Comparison of ENCODE assay signal across 24 cellular contexts in the genomic region with DNA sequence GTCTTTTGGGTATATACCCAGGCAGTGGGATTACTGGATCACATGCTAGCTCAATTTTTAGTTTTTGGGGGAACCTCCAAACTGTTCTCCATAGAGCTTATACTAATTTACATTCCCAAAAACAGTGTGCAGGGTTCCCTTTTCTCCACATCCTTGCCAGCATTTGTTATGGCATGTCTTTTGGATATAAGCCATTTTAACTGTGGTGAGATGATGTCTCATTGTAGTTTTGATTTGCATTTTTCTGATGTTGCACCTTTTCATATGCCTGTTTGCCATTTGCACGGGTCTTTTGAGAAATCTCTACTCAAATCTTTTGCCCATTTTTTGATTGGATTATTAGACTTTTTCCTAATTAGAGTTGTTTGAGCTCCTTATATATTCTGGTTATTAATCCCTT. TPM values are rescaled to one million over a fixed set of nuclear protein-coding genes. Genes with fewer than 3 reads are reported as not detected.
DNase-seq lines count a peak whose midpoint lies in the region; ATAC-seq, FAIRE-seq and TF ChIP-seq lines count a peak whose summit lies in the region.
"Had no signal": no experiment of that assay in that cellular context is flagged by ENCODE, and none has a peak within 500 bp of the region (broad histone marks: within the 10 kb centered on the region; RNA-seq: fewer than 3 reads in every experiment).

No MANE protein-coding gene starts in this region.

- no peaks in the 10 kb centered on the region for H4K20me1 ChIP-seq in keratinocyte (ENCODE audit: control insufficient read depth, extremely low read depth, insufficient read depth, low read length)

- H3K9ac ChIP-seq in keratinocyte (ENCODE audit: control insufficient read depth, extremely low read depth, insufficient read depth, low read length), result no peak overlapping the region
- H3K9ac ChIP-seq: BLaER1 treated with 17β-estradiol and CSF1 and Interleukin-3, amounts not matched to agents 10 nM and 100 nM; GM23248 had no signal

- no peak overlapping the region for H3K27ac Mint-ChIP-seq in CD14-positive monocyte
- H3K27ac Mint-ChIP-seq: CD4-positive, CD25-positive, alpha-beta regulatory T cell; CD8-positive, alpha-beta T cell had no signal

- peaks cover 8% of the 10 kb centered on the region for H3K4me1 ChIP-seq in keratinocyte (ENCODE audit: control insufficient read depth, extremely low read depth, insufficient read depth, low read length)
- H3K4me1 ChIP-seq: A549, BE2C, Caco-2 had no signal

- H2AFZ ChIP-seq in keratinocyte (ENCODE audit: control insufficient read depth, low read length), result peak overlapping the region; percentile 9
- H2AFZ ChIP-seq: GM23248 had no signal

- H3K36me3 Mint-ChIP-seq in CD14-positive monocyte, result peaks cover 24 to 47% of the 10 kb centered on the region in 2 donors
- H3K36me3 Mint-ChIP-seq: CD4-positive, CD25-positive, alpha-beta regulatory T cell had no signal

- H3K27me3 ChIP-seq in keratinocyte (ENCODE audit: control insufficient read depth, extremely low read depth, insufficient read depth, low read length), result no peaks in the 10 kb centered on the region
- H3K27me3 ChIP-seq: BE2C; BLaER1 treated with 17β-estradiol and CSF1 and Interleukin-3, amounts not matched to agents 10 nM and 100 nM had no signal

- H3K9me3 Mint-ChIP-seq in CD14-positive monocyte, result peaks cover 0 to 6% (median 3%) of the 10 kb centered on the region in 7 donors
- H3K9me3 Mint-ChIP-seq: CD4-positive, CD25-positive, alpha-beta regulatory T cell; CD8-positive, alpha-beta T cell had no signal

- ATAC-seq in GM19467 (IDR thresholded peaks at IDR 0.05; ENCODE audit: unreplicated experiment), result no peak
- ATAC-seq: A549; CD8-positive, alpha-beta T cell had no signal

- peak; percentile 72 for FAIRE-seq in keratinocyte (lab: Jason Lieb, UNC)
- FAIRE-seq: A549, GM12892, H1 had no signal

- peaks cover 3% of the 10 kb centered on the region for H3K4me1 Mint-ChIP-seq in CD14-positive monocyte

- dilution Hi-C loops in keratinocyte (cut with MboI; ENCODE audit: extremely low pct_ligation_motif_present, low sequenced_read_pairs), result no loop called here

- H3K36me3 ChIP-seq in keratinocyte (ENCODE audit: control insufficient read depth in 2 of 2, extremely low read depth in 1 of 2, insufficient read depth in 2 of 2, low read length in 2 of 2), result no peaks in the 10 kb centered on the region
- H3K36me3 ChIP-seq: BE2C had no signal

- peak overlapping the region; percentile 45 for H3K4me2 ChIP-seq in keratinocyte (ENCODE audit: control insufficient read depth, extremely low read depth, insufficient read depth, low read depth, low read length)
- H3K4me2 ChIP-seq: A549; BLaER1 treated with 17β-estradiol and CSF1 and Interleukin-3, amounts not matched to agents 10 nM and 100 nM had no signal

- intact Hi-C loops in CD14-positive monocyte (cut with micrococcal nuclease), result no loop called here

- no peaks in the 10 kb centered on the region for H3K9me3 ChIP-seq in keratinocyte (ENCODE audit: control insufficient read depth, low read depth, low read length)
- H3K9me3 ChIP-seq: A549, BE2C, Caco-2 had no signal

- H3K27me3 Mint-ChIP-seq in CD14-positive monocyte (ENCODE audit: low read depth in 3 of 3), result no peaks in the 10 kb centered on the region
- H3K27me3 Mint-ChIP-seq: CD4-positive, CD25-positive, alpha-beta regulatory T cell had no signal

- H3K79me2 ChIP-seq in keratinocyte (ENCODE audit: control insufficient read depth, insufficient read depth, low read length), result peaks cover 12% of the 10 kb centered on the region

- TF ChIP-seq CTCF in C4-2B (conservative IDR thresholded peaks at IDR 0.05) (no peak), VCaP (conservative IDR thresholded peaks at IDR 0.05) (no peak), epithelial cell of esophagus (IDR thresholded peaks at IDR 0.05; ENCODE audit: insufficient read depth, low read depth, low read length, missing control alignments) (no peak), keratinocyte (optimal IDR thresholded peaks at IDR 0.05 in 1 of 3, IDR thresholded peaks at IDR 0.05 in 1 of 3, conservative IDR thresholded peaks at IDR 0.05 in 1 of 3; ENCODE audit: extremely low read depth in 1 of 3, insufficient read depth in 2 of 3, low read length in 3 of 3) (no peak), CD14-positive monocyte (IDR thresholded peaks at IDR 0.05) (no peak)

- H3K9me1 ChIP-seq in keratinocyte (ENCODE audit: control insufficient read depth, extremely low read depth, insufficient read depth, low read length), result no peaks in the 10 kb centered on the region

- peak overlapping the region; percentile 15; the same call in 1 of the 2 replicates for H3K27ac ChIP-seq in C4-2B
- peak overlapping the region; percentile 76 for H3K27ac ChIP-seq in VCaP
- H3K27ac ChIP-seq in keratinocyte (ENCODE audit: control insufficient read depth, insufficient read depth, low read length), result peak overlapping the region; percentile 14
- H3K27ac ChIP-seq: A549; BLaER1 treated with 17β-estradiol and CSF1 and Interleukin-3, amounts not matched to agents 10 nM and 100 nM; GM23248 had no signal

- DNase-seq in epithelial cell of esophagus (ENCODE audit: low read depth) (peak; percentile 20), keratinocyte (ENCODE audit: low read depth, low spot score) (no peak), CD14-positive monocyte (ENCODE audit: low spot score) (no peak), EL (no peak)
- DNase-seq: 8988T; ACHN; AML-193; BE2C; Caco-2; CD4-positive, CD25-positive, alpha-beta regulatory T cell; CD8-positive, alpha-beta T cell; DMS153; DND-41; GDM1; GM23248; H7; HCEC 1CT had no signal

- no peak overlapping the region for H3K4me3 Mint-ChIP-seq in CD14-positive monocyte
- H3K4me3 Mint-ChIP-seq: CD4-positive, CD25-positive, alpha-beta regulatory T cell; CD8-positive, alpha-beta T cell had no signal

- H3K4me3 ChIP-seq in epithelial cell of esophagus (ENCODE audit: low read length), result no peak overlapping the region
- H3K4me3 ChIP-seq in keratinocyte (ENCODE audit: control insufficient read depth in 2 of 3, extremely low read depth in 1 of 3, insufficient read depth in 2 of 3, low read depth in 1 of 3, low read length in 3 of 3), result no peak overlapping the region
- H3K4me3 ChIP-seq: A549; BLaER1 treated with 17β-estradiol and CSF1 and Interleukin-3, amounts not matched to agents 10 nM and 100 nM; GM23248 had no signal

RNA-seq across cellular contexts. Expression of a gene that starts 8.0 kb away (rescaled TPM):
- polyA plus RNA-seq in keratinocyte, result 19.3 to 41.7 TPM (median 27.7 TPM) in 3 replicates
- polyA plus RNA-seq in keratinocyte (2011; ENCODE audit: low read depth), result 7.4 TPM
- polyA plus RNA-seq in keratinocyte (2011; cell fraction: cytosol; rRNA removed), result 13.9 and 30.1 TPM in 2 replicates
- polyA plus RNA-seq in keratinocyte (2011; cell fraction: nucleus; rRNA removed), result 39.1 and 65.9 TPM in 2 replicates
- 17.2 and 22.2 TPM in 2 replicates for polyA plus RNA-seq in keratinocyte (2012; ENCODE audit: low replicate concordance)
- 4.4 to 22.6 TPM (median 14.3 TPM) in 3 replicates for polyA minus RNA-seq in keratinocyte
- polyA minus RNA-seq in keratinocyte (2011; cell fraction: cytosol; rRNA and poly(A)+ RNA removed), result 6.9 TPM
- 21.1 and 39.7 TPM in 2 replicates for polyA minus RNA-seq in keratinocyte (2011; cell fraction: nucleus; rRNA and poly(A)+ RNA removed)
- polyA plus RNA-seq in CD14-positive monocyte, result 10 to 100 TPM in 1 of 2 donors, 1 to 10 TPM in 1; 9.1 to 14.3 TPM

RNA-seq across cellular contexts. Expression of a gene that starts 18.5 kb away (rescaled TPM):
- polyA plus RNA-seq in keratinocyte, result 24.6 to 37.4 TPM (median 28.6 TPM) in 3 replicates
- polyA plus RNA-seq in keratinocyte (2011; ENCODE audit: low read depth), result 127 TPM
- 20.2 and 29.4 TPM in 2 replicates for polyA plus RNA-seq in keratinocyte (2011; cell fraction: cytosol; rRNA removed)
- polyA plus RNA-seq in keratinocyte (2011; cell fraction: nucleus; rRNA removed), result 30.2 and 47.0 TPM in 2 replicates
- polyA plus RNA-seq in keratinocyte (2012; ENCODE audit: low replicate concordance), result 40.2 and 42.2 TPM in 2 replicates
- polyA minus RNA-seq in keratinocyte, result 1.6 to 20.7 TPM (median 12.1 TPM) in 3 replicates
- polyA minus RNA-seq in keratinocyte (2011; cell fraction: cytosol; rRNA and poly(A)+ RNA removed), result 5.8 TPM
- 9.1 and 22.0 TPM in 2 replicates for polyA minus RNA-seq in keratinocyte (2011; cell fraction: nucleus; rRNA and poly(A)+ RNA removed)
- polyA plus RNA-seq in CD14-positive monocyte, result 10 to 100 TPM; 21.0 to 34.4 TPM

RNA-seq across cellular contexts. Expression of a gene that starts 56.2 kb away (rescaled TPM):
- polyA plus RNA-seq in keratinocyte (0.08 to 0.24 TPM (median 0.18 TPM) in 3 replicates), CD14-positive monocyte (not detected)
- polyA plus RNA-seq in keratinocyte (2011; ENCODE audit: low read depth), result not detected
- polyA plus RNA-seq in keratinocyte (2011; cell fraction: cytosol; rRNA removed), result 0.06 and 0.15 TPM in 2 replicates
- polyA plus RNA-seq in keratinocyte (2011; cell fraction: nucleus; rRNA removed), result 0.27 and 0.40 TPM in 2 replicates
- 0.05 TPM in 1 of 2 replicates, not detected in the other for polyA plus RNA-seq in keratinocyte (2012; ENCODE audit: low replicate concordance)
- polyA minus RNA-seq in keratinocyte, result 0.16 to 0.36 TPM in 2 of 3 replicates, not detected in the other
- polyA minus RNA-seq in keratinocyte (2011; cell fraction: cytosol; rRNA and poly(A)+ RNA removed), result not detected
- not detected in 2 replicates for polyA minus RNA-seq in keratinocyte (2011; cell fraction: nucleus; rRNA and poly(A)+ RNA removed)
- polyA plus RNA-seq: H1 had no signal

Comparison
In these comparisons a context has a peak if more than half of its experiments do, and no peak if none do; other contexts are left out.
1. H3K27ac ChIP-seq: peak in every context shown above with its lines; median percentile 76 in VCaP; 15 in C4-2B; 14 in keratinocyte.